In genomic region chr9:73806876-73807275, GRCh38 we compare ENCODE assay signal across 19 cellular contexts.
DNase-seq lines count a peak whose midpoint lies in the region; ATAC-seq, FAIRE-seq and TF ChIP-seq lines count a peak whose summit lies in the region.
"Had no signal": no experiment of that assay in that cellular context is flagged by ENCODE, and none has a peak within 500 bp of the region (broad histone marks: within the 10 kb centered on the region; RNA-seq: fewer than 3 reads in every experiment).

No MANE protein-coding gene starts in this region.

- no peak overlapping the region for H3K4ac ChIP-seq in mesenchymal stem cell (ENCODE audit: low read depth in 1 of 2, low read length in 2 of 2)

- H2AFZ ChIP-seq in mesenchymal stem cell (ENCODE audit: low read depth, low read length) (no peak overlapping the region), mammary epithelial cell (ENCODE audit: low read depth, low read length) (no peak overlapping the region)

- dilution Hi-C loops in mammary epithelial cell (cut with HindIII; ENCODE audit: low sequenced_read_pairs) = no loop called here

- no peak for ATAC-seq in stimulated activated effector memory CD8-positive, alpha-beta T cell treated with anti-CD3 and anti-CD28 coated beads, Interleukin-12 subunit alpha, Interleukin-12 subunit beta, amount 100 ng/mL, for 72 hours
- ATAC-seq: A549, HepG2 had no signal

- no peaks in the 10 kb centered on the region for H3K79me2 ChIP-seq in mammary epithelial cell (ENCODE audit: insufficient read depth, low read length)

- H3K18ac ChIP-seq in mesenchymal stem cell (ENCODE audit: low read depth in 1 of 2, low read length in 2 of 2) = no peak overlapping the region

- H3K23ac ChIP-seq in mesenchymal stem cell (ENCODE audit: low read length in 2 of 2) = no peak overlapping the region

- H3K4me1 ChIP-seq in adipocyte (ENCODE audit: control insufficient read depth, insufficient read depth, low read length) = peaks cover 13% of the 10 kb centered on the region
- no peaks in the 10 kb centered on the region for H3K4me1 ChIP-seq in mesenchymal stem cell (ENCODE audit: control insufficient read depth, insufficient read depth, low read depth, low read length)
- H3K4me1 ChIP-seq in mammary epithelial cell (ENCODE audit: insufficient read depth, low read length) = peaks cover 9% of the 10 kb centered on the region
- H3K4me1 ChIP-seq: A549, BE2C, HAP-1 had no signal

- no peak overlapping the region for H2AK5ac ChIP-seq in mesenchymal stem cell (ENCODE audit: low read length, severe bottlenecking)

- H3K14ac ChIP-seq in mesenchymal stem cell (ENCODE audit: low read length in 2 of 2) = no peak overlapping the region

- FAIRE-seq in endometrium (lab: Jason Lieb, UNC) = peak; percentile 88
- FAIRE-seq: A549, GM19239, H1, HepG2, HTR-8/SVneo had no signal

- no peak overlapping the region for H3K27ac Mint-ChIP-seq in stimulated activated effector memory CD8-positive, alpha-beta T cell treated with anti-CD3 and anti-CD28 coated beads, Interleukin-12 subunit alpha, Interleukin-12 subunit beta, amount 100 ng/mL, for 72 hours
- H3K27ac Mint-ChIP-seq: CD4-positive, alpha-beta memory T cell; HFFc6 had no signal

- no peak overlapping the region for H3K4me3 Mint-ChIP-seq in stimulated activated effector memory CD8-positive, alpha-beta T cell treated with anti-CD3 and anti-CD28 coated beads, Interleukin-12 subunit alpha, Interleukin-12 subunit beta, amount 100 ng/mL, for 72 hours
- H3K4me3 Mint-ChIP-seq: CD4-positive, alpha-beta memory T cell; HFFc6 had no signal

- intact Hi-C loops in mammary epithelial cell (cut with micrococcal nuclease) = loop anchor here (10.0 kb wide), 1 partner anchor 58 kb away; no protein-coding TSS in a partner anchor

- H3K27ac ChIP-seq in mesenchymal stem cell (ENCODE audit: low read length, poor library complexity, severe bottlenecking) (no peak overlapping the region), mammary epithelial cell (ENCODE audit: insufficient read depth, low read depth, low read length) (no peak overlapping the region)
- H3K27ac ChIP-seq: A549, C4-2B had no signal

- no peaks in the 10 kb centered on the region for H3K9me3 Mint-ChIP-seq in stimulated activated effector memory CD8-positive, alpha-beta T cell treated with anti-CD3 and anti-CD28 coated beads, Interleukin-12 subunit alpha, Interleukin-12 subunit beta, amount 100 ng/mL, for 72 hours

- H3K9me3 ChIP-seq in adipocyte (ENCODE audit: control insufficient read depth, low read length) (no peaks in the 10 kb centered on the region), mesenchymal stem cell (ENCODE audit: control insufficient read depth, low read length) (no peaks in the 10 kb centered on the region), mammary epithelial cell (replicated peaks; ENCODE audit: insufficient read depth, low read length) (no peaks in the 10 kb centered on the region)
- H3K9me3 ChIP-seq: A549, BE2C, HAP-1 had no signal

- BruUV-seq in mammary epithelial cell (replicated peaks; lab: Mats Ljungman, UMichigan) = no TSS peak

- no peak overlapping the region for H2BK15ac ChIP-seq in mesenchymal stem cell (ENCODE audit: low read depth, poor library complexity, severe bottlenecking)

- WGBS in mesenchymal stem cell = 34% methylated on average over 2 of the region's 2 CpGs
- WGBS in mammary epithelial cell (ENCODE audit: low coverage, missing lambda C conversion rate) = 94% methylated on average over 2 of the region's 2 CpGs

- H3K79me1 ChIP-seq in mesenchymal stem cell (replicated peaks; ENCODE audit: low read length, poor library complexity, severe bottlenecking) = no peaks in the 10 kb centered on the region

- H3K36me3 ChIP-seq in adipocyte (ENCODE audit: control insufficient read depth, insufficient read depth, low read length, severe bottlenecking) = no peaks in the 10 kb centered on the region
- H3K36me3 ChIP-seq in mesenchymal stem cell (ENCODE audit: control insufficient read depth in 1 of 2, insufficient read depth in 2 of 2, low read depth in 1 of 2, low read length in 2 of 2) = no peaks in the 10 kb centered on the region
- no peaks in the 10 kb centered on the region for H3K36me3 ChIP-seq in mammary epithelial cell (ENCODE audit: insufficient read depth, low read length)
- H3K36me3 ChIP-seq: BE2C, HAP-1 had no signal

- no peak overlapping the region for H4K8ac ChIP-seq in mesenchymal stem cell (ENCODE audit: low read length)

- H2BK120ac ChIP-seq in mesenchymal stem cell (ENCODE audit: low read depth, low read length) = no peak overlapping the region

- H3K4me2 ChIP-seq in mesenchymal stem cell (ENCODE audit: low read length, poor library complexity, severe bottlenecking) (no peak overlapping the region), mammary epithelial cell (ENCODE audit: insufficient read depth, low read depth, low read length) (no peak overlapping the region)
- H3K4me2 ChIP-seq: A549 had no signal

- no peak for TF ChIP-seq CTCF in mammary epithelial cell (conservative IDR thresholded peaks at IDR 0.05 in 1 of 2, IDR thresholded peaks at IDR 0.05 in 1 of 2; ENCODE audit: extremely low read depth in 1 of 2, insufficient read depth in 1 of 2, low read depth in 1 of 2, low read length in 2 of 2)

- H3K36me3 Mint-ChIP-seq in stimulated activated effector memory CD8-positive, alpha-beta T cell treated with anti-CD3 and anti-CD28 coated beads, Interleukin-12 subunit alpha, Interleukin-12 subunit beta, amount 100 ng/mL, for 72 hours = no peaks in the 10 kb centered on the region
- H3K36me3 Mint-ChIP-seq: CD4-positive, alpha-beta memory T cell had no signal

- DNase-seq in adipocyte (ENCODE audit: low read depth) (no peak), mesenchymal stem cell (peak; percentile 27), D341Med (ENCODE audit: low spot score) (no peak), mammary epithelial cell (no peak), NCI-H2029 (lab: John Stamatoyannopoulos, UW) (no peak)
- DNase-seq in stimulated activated effector memory CD8-positive, alpha-beta T cell treated with anti-CD3 and anti-CD28 coated beads, Interleukin-12 subunit alpha, Interleukin-12 subunit beta, amount 100 ng/mL, for 72 hours (ENCODE audit: low spot score in 2 of 2) = no peak
- DNase-seq: BE2C; CD4-positive, alpha-beta memory T cell; DMS53; GF-D8; HFFc6 had no signal

- no peaks in the 10 kb centered on the region for H4K20me1 ChIP-seq in mammary epithelial cell (ENCODE audit: insufficient read depth, low read length)

- H3K4me1 Mint-ChIP-seq in stimulated activated effector memory CD8-positive, alpha-beta T cell treated with anti-CD3 and anti-CD28 coated beads, Interleukin-12 subunit alpha, Interleukin-12 subunit beta, amount 100 ng/mL, for 72 hours = no peaks in the 10 kb centered on the region
- H3K4me1 Mint-ChIP-seq: CD4-positive, alpha-beta memory T cell had no signal

- in situ Hi-C loops in mammary epithelial cell (cut with MboI; ENCODE audit: low sequenced_read_pairs in 2 of 2) = no loop called here

- H2BK5ac ChIP-seq in mesenchymal stem cell (ENCODE audit: low read depth, low read length, poor library complexity, severe bottlenecking) = no peak overlapping the region

- no peak overlapping the region for H4K91ac ChIP-seq in mesenchymal stem cell (ENCODE audit: low read length)

- H2BK12ac ChIP-seq in mesenchymal stem cell (ENCODE audit: low read length in 2 of 2) = no peak overlapping the region

- H3K9ac ChIP-seq in adipocyte (ENCODE audit: low read length) (peak overlapping the region; percentile 6), mesenchymal stem cell (ENCODE audit: low read length) (no peak overlapping the region), mammary epithelial cell (ENCODE audit: insufficient read depth, low read length) (no peak overlapping the region)

- CTCF ChIA-PET in mammary epithelial cell (lab: Charles Lee; ENCODE audit: low non-redundant PET) = no interaction called here

- H3K4me3 ChIP-seq in adipocyte (ENCODE audit: low read length) (no peak overlapping the region), mesenchymal stem cell (ENCODE audit: insufficient read depth in 1 of 2, low read depth in 1 of 2, low read length in 2 of 2) (no peak overlapping the region), mammary epithelial cell (replicated peaks in 1 of 3; ENCODE audit: insufficient read depth in 1 of 3, low read depth in 2 of 3, low read length in 3 of 3) (no peak overlapping the region)
- H3K4me3 ChIP-seq: A549, HAP-1 had no signal

- H3K27me3 ChIP-seq in adipocyte (replicated peaks; ENCODE audit: control insufficient read depth, insufficient read depth, low read length) = no peaks in the 10 kb centered on the region
- no peaks in the 10 kb centered on the region for H3K27me3 ChIP-seq in mesenchymal stem cell (ENCODE audit: control insufficient read depth in 1 of 2, insufficient read depth in 1 of 2, low read length in 2 of 2)
- H3K27me3 ChIP-seq in mammary epithelial cell (ENCODE audit: insufficient read depth, low read length) = no peaks in the 10 kb centered on the region
- H3K27me3 ChIP-seq: BE2C had no signal
